In genomic region chr1:88029899-88030298, GRCh38 we compare ENCODE assay signal across 25 cellular contexts.
"Had no signal": no experiment of that assay in that cellular context is flagged by ENCODE, and none has a peak within 500 bp of the region (broad histone marks: within the 10 kb centered on the region; RNA-seq: fewer than 3 reads in every experiment).

No MANE protein-coding gene starts in this region.

- H3K79me2 ChIP-seq: parathyroid adenoma had no signal

- H3K27me3 Mint-ChIP-seq: activated naive CD8-positive, alpha-beta T cell treated with anti-CD3 and anti-CD28 coated beads, Interleukin-2, amount 10 ng/mL, durations not matched to agents 7 days and 5 days had no signal

- ATAC-seq: activated T-cell treated with anti-CD3 and anti-CD28 coated beads, Interleukin-2, amount 50 U/mL, for 4 hours; effector memory CD8-positive, alpha-beta T cell; T-helper 17 cell; upper lobe of right lung had no signal

- DNase-seq: activated CD4-positive, alpha-beta T cell treated with anti-CD3 and anti-CD28 coated beads for 4 hours; activated CD4-positive, alpha-beta T cell treated with anti-CD3 and anti-CD28 coated beads, Interleukin-2, amount 50 U/mL, for 48 hours; activated CD4-positive, CD25-positive, alpha-beta regulatory T cell; activated CD8-positive, alpha-beta memory T cell treated with anti-CD3 and anti-CD28 coated beads, Interleukin-2, amount 50 U/mL, for 48 hours; activated naive CD4-positive, alpha-beta T cell treated with anti-CD3 and anti-CD28 coated beads for 36 hours; activated naive CD8-positive, alpha-beta T cell treated with anti-CD3 and anti-CD28 coated beads, Interleukin-2, amount 10 ng/mL, durations not matched to agents 7 days and 5 days; activated T-cell treated with anti-CD3 and anti-CD28 coated beads, Interleukin-2, amount 50 U/mL, for 4 hours; amniotic stem cell; colonic mucosa; dorsolateral prefrontal cortex; effector memory CD8-positive, alpha-beta T cell; foreskin fibroblast; kidney; nucleus accumbens; spleen; stimulated activated CD4-positive, alpha-beta T cell treated with anti-CD3 and anti-CD28 coated beads, Interleukin-4, amount 100 ng/mL, for 24 hours; stimulated activated naive CD4-positive, alpha-beta T cell treated with Interleukin-2 at 50 U/mL for 16 hours; SW 1271; T-helper 17 cell; thyroid gland; upper lobe of right lung had no signal

- H3K36me3 Mint-ChIP-seq: activated naive CD8-positive, alpha-beta T cell treated with anti-CD3 and anti-CD28 coated beads, Interleukin-2, amount 10 ng/mL, durations not matched to agents 7 days and 5 days had no signal

- H3K9ac ChIP-seq: parathyroid adenoma had no signal

- H3K27ac ChIP-seq: colonic mucosa, dorsolateral prefrontal cortex, epithelial cell of prostate, parathyroid adenoma, spleen, thyroid gland, upper lobe of right lung had no signal

- H3K27me3 ChIP-seq: colonic mucosa, dorsolateral prefrontal cortex, spleen, thyroid gland, upper lobe of right lung had no signal

- H3K4me1 Mint-ChIP-seq: activated naive CD8-positive, alpha-beta T cell treated with anti-CD3 and anti-CD28 coated beads, Interleukin-2, amount 10 ng/mL, durations not matched to agents 7 days and 5 days; nephron; T-helper 17 cell had no signal

- H3K4me3 Mint-ChIP-seq: activated naive CD4-positive, alpha-beta T cell treated with anti-CD3 and anti-CD28 coated beads for 36 hours; activated naive CD8-positive, alpha-beta T cell treated with anti-CD3 and anti-CD28 coated beads, Interleukin-2, amount 10 ng/mL, durations not matched to agents 7 days and 5 days; activated T-cell treated with anti-CD3 and anti-CD28 coated beads, Interleukin-2, amount 50 U/mL, for 4 hours; effector memory CD8-positive, alpha-beta T cell; nephron; T-helper 17 cell had no signal

- H3K36me3 ChIP-seq: colonic mucosa, spleen, thyroid gland, upper lobe of right lung had no signal

- H3K4me1 ChIP-seq: colonic mucosa, parathyroid adenoma, spleen, upper lobe of right lung had no signal

- H3K9me3 Mint-ChIP-seq: activated naive CD4-positive, alpha-beta T cell treated with anti-CD3 and anti-CD28 coated beads for 36 hours; activated naive CD8-positive, alpha-beta T cell treated with anti-CD3 and anti-CD28 coated beads, Interleukin-2, amount 10 ng/mL, durations not matched to agents 7 days and 5 days; activated T-cell treated with anti-CD3 and anti-CD28 coated beads, Interleukin-2, amount 50 U/mL, for 4 hours had no signal

- H3K27ac Mint-ChIP-seq: activated naive CD4-positive, alpha-beta T cell treated with anti-CD3 and anti-CD28 coated beads for 36 hours; activated naive CD8-positive, alpha-beta T cell treated with anti-CD3 and anti-CD28 coated beads, Interleukin-2, amount 10 ng/mL, durations not matched to agents 7 days and 5 days; effector memory CD8-positive, alpha-beta T cell; nephron; T-helper 17 cell had no signal

- H2AFZ ChIP-seq: parathyroid adenoma had no signal

- H3K4me3 ChIP-seq: colonic mucosa, dorsolateral prefrontal cortex, spleen, thyroid gland, upper lobe of right lung had no signal

- FAIRE-seq: bronchial epithelial cell had no signal

- H3K9me3 ChIP-seq: colonic mucosa, spleen, thyroid gland, upper lobe of right lung had no signal
